In the genomic region with DNA sequence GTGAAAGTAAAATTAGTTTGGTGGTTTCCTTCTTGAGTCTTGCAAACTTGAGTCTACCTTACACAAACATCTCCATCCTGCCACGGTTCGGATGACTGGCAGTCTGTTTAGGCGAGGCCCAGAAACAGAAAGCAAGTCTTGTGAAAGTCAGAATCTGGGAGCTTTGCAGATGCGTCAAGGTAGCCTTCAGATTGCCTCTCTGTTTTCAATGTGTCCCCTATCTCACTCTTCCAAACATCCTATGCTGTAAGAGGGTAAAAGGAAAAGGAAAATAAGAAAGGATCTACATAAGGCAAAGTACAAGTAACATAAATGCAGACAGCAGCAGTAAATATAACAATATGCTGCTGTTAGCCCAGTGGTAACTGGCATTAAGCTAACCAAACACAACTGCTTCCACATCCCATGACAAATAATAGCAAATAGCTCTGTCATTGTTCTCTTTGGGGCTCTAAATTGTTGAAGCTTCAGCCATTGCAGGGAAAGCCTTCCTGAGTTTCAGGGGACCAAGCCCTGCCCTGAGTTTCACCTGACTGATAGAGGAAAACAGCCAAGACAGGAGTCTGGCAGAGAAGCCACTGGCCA, we compare ENCODE assay signal across 1 cellular context.
TF ChIP-seq lines count a peak whose summit lies in the region.

No MANE protein-coding gene starts in this region.

TF ChIP-seq in GM12878, 131 proteins besides CTCF, POLR2A, EP300 and RAD21 (continued from another document and continues in another):
- TF ChIP-seq, protein P1, sequence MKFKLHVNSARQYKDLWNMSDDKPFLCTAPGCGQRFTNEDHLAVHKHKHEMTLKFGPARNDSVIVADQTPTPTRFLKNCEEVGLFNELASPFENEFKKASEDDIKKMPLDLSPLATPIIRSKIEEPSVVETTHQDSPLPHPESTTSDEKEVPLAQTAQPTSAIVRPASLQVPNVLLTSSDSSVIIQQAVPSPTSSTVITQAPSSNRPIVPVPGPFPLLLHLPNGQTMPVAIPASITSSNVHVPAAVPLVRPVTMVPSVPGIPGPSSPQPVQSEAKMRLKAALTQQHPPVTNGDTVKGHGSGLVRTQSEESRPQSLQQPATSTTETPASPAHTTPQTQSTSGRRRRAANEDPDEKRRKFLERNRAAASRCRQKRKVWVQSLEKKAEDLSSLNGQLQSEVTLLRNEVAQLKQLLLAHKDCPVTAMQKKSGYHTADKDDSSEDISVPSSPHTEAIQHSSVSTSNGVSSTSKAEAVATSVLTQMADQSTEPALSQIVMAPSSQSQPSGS (IDR thresholded peaks at IDR 0.05; ENCODE audit: low read length), result no peak
- TF ChIP-seq, protein P2, sequence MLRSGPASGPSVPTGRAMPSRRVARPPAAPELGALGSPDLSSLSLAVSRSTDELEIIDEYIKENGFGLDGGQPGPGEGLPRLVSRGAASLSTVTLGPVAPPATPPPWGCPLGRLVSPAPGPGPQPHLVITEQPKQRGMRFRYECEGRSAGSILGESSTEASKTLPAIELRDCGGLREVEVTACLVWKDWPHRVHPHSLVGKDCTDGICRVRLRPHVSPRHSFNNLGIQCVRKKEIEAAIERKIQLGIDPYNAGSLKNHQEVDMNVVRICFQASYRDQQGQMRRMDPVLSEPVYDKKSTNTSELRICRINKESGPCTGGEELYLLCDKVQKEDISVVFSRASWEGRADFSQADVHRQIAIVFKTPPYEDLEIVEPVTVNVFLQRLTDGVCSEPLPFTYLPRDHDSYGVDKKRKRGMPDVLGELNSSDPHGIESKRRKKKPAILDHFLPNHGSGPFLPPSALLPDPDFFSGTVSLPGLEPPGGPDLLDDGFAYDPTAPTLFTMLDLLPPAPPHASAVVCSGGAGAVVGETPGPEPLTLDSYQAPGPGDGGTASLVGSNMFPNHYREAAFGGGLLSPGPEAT (IDR thresholded peaks at IDR 0.05; ENCODE audit: low read depth), result no peak
- TF ChIP-seq CHD4 (IDR thresholded peaks at IDR 0.05) (no peak), SUZ12 (IDR thresholded peaks at IDR 0.05; ENCODE audit: unreplicated experiment) (no peak), SKIL (IDR thresholded peaks at IDR 0.05; ENCODE audit: low read depth, poor library complexity, severe bottlenecking) (peak; percentile 15), YBX1 (IDR thresholded peaks at IDR 0.05) (no peak), ZBTB4 (CRISPR knock-in tag; IDR thresholded peaks at IDR 0.05) (0 out of 2 replicates have a peak, but pooled peaks have one; percentile 61), ZNF274 (IDR thresholded peaks at IDR 0.05; ENCODE audit: insufficient read depth, insufficient read length) (no peak), WRNIP1 (IDR thresholded peaks at IDR 0.05; ENCODE audit: borderline replicate concordance, low read depth, low read length) (no peak), BHLHE40 (IDR thresholded peaks at IDR 0.05; ENCODE audit: borderline replicate concordance in 1 of 2, low read depth in 2 of 2, low read length in 1 of 2) (peak in 1 of 2 experiments; percentile 12; a peak in 1 of 4 replicates), FOXM1 (IDR thresholded peaks at IDR 0.05; ENCODE audit: low read depth, low read length) (no peak), IKZF2 (IDR thresholded peaks at IDR 0.05) (peak; percentile 50 to 55; a peak in 3 of 4 replicates), SUPT20H (IDR thresholded peaks at IDR 0.05; ENCODE audit: borderline replicate concordance, control insufficient read depth, low read depth, low read length) (no peak), E4F1 (IDR thresholded peaks at IDR 0.05; ENCODE audit: borderline replicate concordance, partially characterized antibody) (no peak), NBN (IDR thresholded peaks at IDR 0.05) (no peak), CEBPB (IDR thresholded peaks at IDR 0.05; ENCODE audit: borderline replicate concordance in 1 of 2, low read depth in 2 of 2, low read length in 2 of 2) (no peak), ZSCAN29 (IDR thresholded peaks at IDR 0.05) (no peak), BRCA1 (IDR thresholded peaks at IDR 0.05; ENCODE audit: low read depth, low read length) (no peak), PRDM15 (CRISPR knock-in tag; IDR thresholded peaks at IDR 0.05) (no peak), SMARCA5 (IDR thresholded peaks at IDR 0.05) (no peak), ZNF622 (IDR thresholded peaks at IDR 0.05) (no peak), NFYA (IDR thresholded peaks at IDR 0.05; ENCODE audit: borderline replicate concordance, low read depth, low read length) (no peak), REST (IDR thresholded peaks at IDR 0.05; ENCODE audit: low read depth, low read length) (no peak), ZNF384 (IDR thresholded peaks at IDR 0.05; ENCODE audit: borderline replicate concordance, low read depth, low read length) (no peak), ATF3 (IDR thresholded peaks at IDR 0.05; ENCODE audit: borderline replicate concordance, extremely low read depth, low read depth, low read length) (no peak), ZZZ3 (IDR thresholded peaks at IDR 0.05; ENCODE audit: control insufficient read depth, insufficient read length, low read depth) (no peak), FOXK2 (IDR thresholded peaks at IDR 0.05) (no peak), KLF5 (IDR thresholded peaks at IDR 0.05; ENCODE audit: partially characterized antibody) (no peak), ETV6 (conservative IDR thresholded peaks at IDR 0.05 in 1 of 2, IDR thresholded peaks at IDR 0.05 in 1 of 2; ENCODE audit: borderline replicate concordance in 1 of 2, low read depth in 1 of 2) (peak in 1 of 2 experiments; percentile 41; a peak in 1 of 4 replicates), SIN3A (IDR thresholded peaks at IDR 0.05; ENCODE audit: low read depth, low read length) (no peak; the same call in 1 of the 2 replicates), BMI1 (IDR thresholded peaks at IDR 0.05; ENCODE audit: borderline replicate concordance) (no peak), IRF5 (IDR thresholded peaks at IDR 0.05; ENCODE audit: borderline replicate concordance) (no peak), SREBF1 (IDR thresholded peaks at IDR 0.05; ENCODE audit: low read length) (no peak), TBL1XR1 (IDR thresholded peaks at IDR 0.05; ENCODE audit: low read depth, low read length) (0 out of 2 replicates have a peak, but pooled peaks have one; percentile 33), HDAC6 (IDR thresholded peaks at IDR 0.05; ENCODE audit: unreplicated experiment) (no peak), CBX3 (IDR thresholded peaks at IDR 0.05; ENCODE audit: borderline replicate concordance, low read depth) (no peak)
